ENCODE assay signal across 10 cellular contexts in genomic region chr11:8087185-8087584, GRCh38. TPM values are rescaled to one million over a fixed set of nuclear protein-coding genes. Genes with fewer than 3 reads are reported as not detected.
DNase-seq lines count a peak whose midpoint lies in the region; ATAC-seq and TF ChIP-seq lines count a peak whose summit lies in the region.
"Had no signal": no experiment of that assay in that cellular context is flagged by ENCODE, and none has a peak within 500 bp of the region (broad histone marks: within the 10 kb centered on the region; RNA-seq: fewer than 3 reads in every experiment).

No MANE protein-coding gene starts in this region.

- DNase-seq in BE2C, result no peak
- peak; percentile 29 for DNase-seq in RWPE2 (ENCODE audit: low spot score)
- DNase-seq in hepatocyte (ENCODE audit: low spot score), result no peak
- DNase-seq in smooth muscle cell (lab: John Stamatoyannopoulos, UW; ENCODE audit: unreplicated experiment), result no peak
- no peak for DNase-seq in NCI-H2081 (lab: John Stamatoyannopoulos, UW)
- no peak for DNase-seq in activated CD4-positive, alpha-beta T cell treated with anti-CD3 and anti-CD28 coated beads, Interleukin-2, amount 10 ng/mL, durations not matched to agents 24 days and 14 days
- DNase-seq: MV-4-11, psoas muscle had no signal

- H4K20me1 ChIP-seq in hepatocyte (ENCODE audit: insufficient read depth, poor library complexity, severe bottlenecking) (peaks cover 10% of the 10 kb centered on the region), smooth muscle cell (ENCODE audit: low read depth) (peaks cover 92% of the 10 kb centered on the region)

- H3K4me1 Mint-ChIP-seq in activated CD4-positive, alpha-beta T cell treated with anti-CD3 and anti-CD28 coated beads, Interleukin-2, amount 10 ng/mL, durations not matched to agents 24 days and 14 days, result no peaks in the 10 kb centered on the region

- no peak overlapping the region for H3K4me3 Mint-ChIP-seq in activated CD4-positive, alpha-beta T cell treated with anti-CD3 and anti-CD28 coated beads, Interleukin-2, amount 10 ng/mL, durations not matched to agents 24 days and 14 days

- H3K9me3 ChIP-seq in BE2C, result no peaks in the 10 kb centered on the region
- no peaks in the 10 kb centered on the region for H3K9me3 ChIP-seq in RWPE2 (ENCODE audit: severe bottlenecking)
- H3K9me3 ChIP-seq in hepatocyte (ENCODE audit: low read depth), result no peaks in the 10 kb centered on the region
- no peaks in the 10 kb centered on the region for H3K9me3 ChIP-seq in smooth muscle cell (replicated peaks; ENCODE audit: low read depth)
- H3K9me3 ChIP-seq: psoas muscle had no signal

- no peak overlapping the region for H3K27ac ChIP-seq in RWPE2 (ENCODE audit: poor library complexity, severe bottlenecking)
- H3K27ac ChIP-seq in hepatocyte, result no peak overlapping the region
- no peak overlapping the region for H3K27ac ChIP-seq in smooth muscle cell (ENCODE audit: low read depth)
- H3K27ac ChIP-seq: psoas muscle had no signal

- no peak overlapping the region for H3K27ac Mint-ChIP-seq in activated CD4-positive, alpha-beta T cell treated with anti-CD3 and anti-CD28 coated beads, Interleukin-2, amount 10 ng/mL, durations not matched to agents 24 days and 14 days

- peak; percentile 27; the same call in 1 of the 2 replicates for TF ChIP-seq CTCF in BE2C (IDR thresholded peaks at IDR 0.05; ENCODE audit: low read depth, low read length)
- TF ChIP-seq CTCF in RWPE2 (IDR thresholded peaks at IDR 0.05; ENCODE audit: poor library complexity, severe bottlenecking), result no peak
- TF ChIP-seq CTCF in hepatocyte (IDR thresholded peaks at IDR 0.05; ENCODE audit: poor library complexity), result peak; percentile 17
- TF ChIP-seq CTCF in smooth muscle cell (IDR thresholded peaks at IDR 0.05; ENCODE audit: borderline replicate concordance, insufficient read depth, poor library complexity, severe bottlenecking), result no peak

- H3K79me2 ChIP-seq in hepatocyte (peaks cover 55% of the 10 kb centered on the region), smooth muscle cell (ENCODE audit: low read depth) (peaks cover 14% of the 10 kb centered on the region)

- H3K36me3 ChIP-seq in BE2C (peaks cover 22% of the 10 kb centered on the region), RWPE2 (ENCODE audit: low read depth) (no peaks in the 10 kb centered on the region), hepatocyte (replicated peaks; ENCODE audit: insufficient read depth, low read depth) (no peaks in the 10 kb centered on the region), smooth muscle cell (ENCODE audit: low read depth) (no peaks in the 10 kb centered on the region)

- H2AFZ ChIP-seq in hepatocyte (no peak overlapping the region), smooth muscle cell (ENCODE audit: low read depth) (no peak overlapping the region)

- H3K36me3 Mint-ChIP-seq in activated CD4-positive, alpha-beta T cell treated with anti-CD3 and anti-CD28 coated beads, Interleukin-2, amount 10 ng/mL, durations not matched to agents 24 days and 14 days (ENCODE audit: low read depth), result no peaks in the 10 kb centered on the region

- intact Hi-C loops in activated CD4-positive, alpha-beta T cell treated with anti-CD3 and anti-CD28 coated beads, Interleukin-2, amount 10 ng/mL, durations not matched to agents 24 days and 14 days (cut with micrococcal nuclease), result no loop called here

- 85% methylated on average over 4 of the region's 4 CpGs for WGBS in hepatocyte (ENCODE audit: low lambda C conversion rate, missing lambda C conversion rate)
- 83% methylated on average over 4 of the region's 4 CpGs for WGBS in smooth muscle cell (ENCODE audit: low lambda C conversion rate)

- H3K4me3 ChIP-seq in BE2C (ENCODE audit: low read depth, low read length) (no peak overlapping the region), RWPE2 (ENCODE audit: severe bottlenecking) (no peak overlapping the region), hepatocyte (no peak overlapping the region), smooth muscle cell (no peak overlapping the region)
- H3K4me3 ChIP-seq: psoas muscle had no signal

- H3K27me3 Mint-ChIP-seq in activated CD4-positive, alpha-beta T cell treated with anti-CD3 and anti-CD28 coated beads, Interleukin-2, amount 10 ng/mL, durations not matched to agents 24 days and 14 days, result peaks cover 21% of the 10 kb centered on the region

- no peaks in the 10 kb centered on the region for H3F3A ChIP-seq in smooth muscle cell (ENCODE audit: low read depth)

- H3K27me3 ChIP-seq in BE2C, result no peaks in the 10 kb centered on the region
- H3K27me3 ChIP-seq in RWPE2 (ENCODE audit: insufficient read depth, poor library complexity, severe bottlenecking), result no peaks in the 10 kb centered on the region
- no peaks in the 10 kb centered on the region for H3K27me3 ChIP-seq in hepatocyte
- H3K27me3 ChIP-seq in smooth muscle cell (ENCODE audit: low read depth), result no peaks in the 10 kb centered on the region

- H3K4me2 ChIP-seq in hepatocyte (no peak overlapping the region), smooth muscle cell (no peak overlapping the region)

- H3K9ac ChIP-seq in smooth muscle cell (ENCODE audit: low read depth), result no peak overlapping the region

- H3K4me1 ChIP-seq in BE2C, result peaks cover 30% of the 10 kb centered on the region
- no peaks in the 10 kb centered on the region for H3K4me1 ChIP-seq in RWPE2 (ENCODE audit: insufficient read depth, poor library complexity, severe bottlenecking)
- peaks cover 13% of the 10 kb centered on the region for H3K4me1 ChIP-seq in hepatocyte (ENCODE audit: insufficient read depth)
- H3K4me1 ChIP-seq in smooth muscle cell (ENCODE audit: low read depth), result peaks cover 12% of the 10 kb centered on the region
- H3K4me1 ChIP-seq: psoas muscle had no signal

- no peaks in the 10 kb centered on the region for H3K9me2 ChIP-seq in hepatocyte (replicated peaks; ENCODE audit: insufficient read depth)

- no peaks in the 10 kb centered on the region for H3K9me3 Mint-ChIP-seq in activated CD4-positive, alpha-beta T cell treated with anti-CD3 and anti-CD28 coated beads, Interleukin-2, amount 10 ng/mL, durations not matched to agents 24 days and 14 days

- ATAC-seq in GM19025 (IDR thresholded peaks at IDR 0.05; ENCODE audit: low read depth, unreplicated experiment) (peak; percentile 75), RWPE2 (ENCODE audit: low read depth) (no peak), HG03097 (IDR thresholded peaks at IDR 0.05; ENCODE audit: low FRiP score, unreplicated experiment) (no peak)

RNA-seq across cellular contexts. Expression of gene TUB, which starts 6.2 kb away (rescaled TPM):
- polyA plus RNA-seq in BE2C (2012; ENCODE audit: insufficient read depth, insufficient read length, low read depth), result 17.7 TPM
- total RNA-seq in hepatocyte, result 14.9 and 18.7 TPM in 2 replicates
- 4.8 and 5.0 TPM in 2 replicates for polyA plus RNA-seq in hepatocyte
- 9.5 and 11.5 TPM in 2 replicates for total RNA-seq in smooth muscle cell
- 5.2 and 6.0 TPM in 2 replicates for polyA plus RNA-seq in smooth muscle cell
- 0.30 and 0.43 TPM in 2 replicates for total RNA-seq in activated CD4-positive, alpha-beta T cell treated with anti-CD3 and anti-CD28 coated beads, Interleukin-2, amount 10 ng/mL, durations not matched to agents 24 days and 14 days

Comparison
In these comparisons a context has a peak if more than half of its experiments do, and no peak if none do; other contexts are left out.
1. CTCF ChIP-seq: peak in BE2C (single experiment) and hepatocyte (single experiment); none in RWPE2 (single experiment) and smooth muscle cell (single experiment).